In genomic region chr16:27314161-27314723, GRCh38 we compare ENCODE assay signal across 8 cellular contexts. TPM values are rescaled to one million over a fixed set of nuclear protein-coding genes. Genes with fewer than 3 reads are reported as not detected.
A peak's percentile ranks its signal among the peaks of the same experiment; 100 is the strongest.
DNase-seq lines count a peak whose midpoint lies in the region; ATAC-seq, FAIRE-seq and TF ChIP-seq lines count a peak whose summit lies in the region.

No MANE protein-coding gene starts in this region.

- H3K27ac ChIP-seq in K562 (ENCODE audit: extremely low read depth, low read depth, low read length) (no peak overlapping the region), small intestine (ENCODE audit: low read depth in 1 of 2, low read length in 1 of 2) (peak overlapping the region; percentile 76 to 99)

- in situ Hi-C loops in K562 (cut with MboI): no loop called here

- H3K9ac ChIP-seq in K562 (ENCODE audit: insufficient read depth in 1 of 2, low read depth in 2 of 2, low read length in 2 of 2): peak overlapping the region in 1 of 2 experiments; percentile 90; a peak in 2 of 4 replicates

- H3K79me2 ChIP-seq in K562 (ENCODE audit: control insufficient read depth, insufficient read depth, low read length): no peaks in the 10 kb centered on the region

- TF ChIP-seq CTCF in K562 (IDR thresholded peaks at IDR 0.05 in 2 of 3, conservative IDR thresholded peaks at IDR 0.05 in 1 of 3; ENCODE audit: insufficient read depth in 2 of 3, low read depth in 1 of 3, low read length in 3 of 3): no peak

- H3K36me3 ChIP-seq in K562 (ENCODE audit: control insufficient read depth, insufficient read depth, low read length): no peaks in the 10 kb centered on the region
- no peaks in the 10 kb centered on the region for H3K36me3 ChIP-seq in small intestine (ENCODE audit: control insufficient read depth in 2 of 2, insufficient read depth in 2 of 2, low read length in 2 of 2)

- DNase-seq in ELF-1 (ENCODE audit: low read depth, low spot score): peak; percentile 28
- DNase-seq in SW 1271 (lab: John Stamatoyannopoulos, UW): peak; percentile 51 to 52
- peak in 3 of 4 experiments; percentile 26 to 47 (median 37) for DNase-seq in K562 (ENCODE audit: extremely low read depth in 1 of 4, low spot score in 3 of 4)
- DNase-seq in small intestine: peak; percentile 64
- no peak for DNase-seq in GM19238 (ENCODE audit: insufficient read length, low spot score)

- H4K20me1 ChIP-seq in K562 (replicated peaks; ENCODE audit: control insufficient read depth, insufficient read depth, low read length): peaks cover 7% of the 10 kb centered on the region; the same call in 1 of the 2 replicates

- TF ChIP-seq POLR2A in K562 (conservative IDR thresholded peaks at IDR 0.05): no peak

- peak overlapping the region; percentile 82 for H2AFZ ChIP-seq in K562 (ENCODE audit: low read depth, low read length)

- H3K27me3 ChIP-seq in K562 (ENCODE audit: control insufficient read depth in 2 of 2, insufficient read depth in 2 of 2, low read length in 2 of 2): peaks cover 20 to 54% of the 10 kb centered on the region in 2 experiments; a peak in 4 of 5 replicates
- no peaks in the 10 kb centered on the region for H3K27me3 ChIP-seq in small intestine (ENCODE audit: control insufficient read depth in 2 of 2, insufficient read depth in 2 of 2, low read length in 2 of 2)

- no peak for TF ChIP-seq EP300 in K562 (IDR thresholded peaks at IDR 0.05; ENCODE audit: low read length)

- intact Hi-C loops in K562 (cut with micrococcal nuclease): no loop called here

- no peaks in the 10 kb centered on the region for H3K9me1 ChIP-seq in K562 (ENCODE audit: control insufficient read depth, insufficient read depth, low read length)

- FAIRE-seq in K562 (lab: Jason Lieb, UNC) (no peak), small intestine (lab: Jason Lieb, UNC) (no peak)

- BruUV-seq in K562 (replicated peaks; lab: Mats Ljungman, UMichigan): TSS peak; percentile 50

- H3K4me3 ChIP-seq in K562 (peak overlapping the region; percentile 50), iPS-18c (ENCODE audit: insufficient read depth, low read depth, low read length) (peak overlapping the region; percentile 81), small intestine (ENCODE audit: low read depth in 1 of 2, low read length in 2 of 2) (peak overlapping the region; percentile 85 to 96)

- peak; percentile 13 for ATAC-seq in HG02852 (IDR thresholded peaks at IDR 0.05; ENCODE audit: unreplicated experiment)
- ATAC-seq in K562: peak; percentile 21; the same call in 2 of the 3 replicates
- no peak for ATAC-seq in GM18858 (IDR thresholded peaks at IDR 0.05; ENCODE audit: unreplicated experiment)

- peak overlapping the region; percentile 57; the same call in 1 of the 2 replicates for H3K4me2 ChIP-seq in K562 (ENCODE audit: insufficient read depth, low read length)

- H3K9me3 ChIP-seq in K562 (replicated peaks; ENCODE audit: control insufficient read depth, insufficient read depth, low read depth, low read length) (no peaks in the 10 kb centered on the region), iPS-18c (ENCODE audit: control insufficient read depth, insufficient read depth, low read length) (no peaks in the 10 kb centered on the region), small intestine (ENCODE audit: control insufficient read depth, low read depth) (no peaks in the 10 kb centered on the region)

- H3K4me1 ChIP-seq in K562 (replicated peaks in 1 of 2; ENCODE audit: control insufficient read depth in 2 of 2, insufficient read depth in 2 of 2, low read length in 2 of 2): peaks cover 4 to 14% of the 10 kb centered on the region in 2 experiments; a peak in 4 of 5 replicates
- peaks cover 4 to 5% of the 10 kb centered on the region in 2 donors for H3K4me1 ChIP-seq in small intestine (ENCODE audit: control insufficient read depth in 2 of 2, insufficient read depth in 1 of 2, low read depth in 1 of 2, low read length in 1 of 2)

- CTCF ChIA-PET in K562 (lab: Yijun Ruan, JAX; ENCODE audit: low intra/inter-chr PET ratio): no interaction called here

- POLR2A ChIA-PET in K562 (lab: Yijun Ruan, JAX): no interaction called here

- no peak for TF ChIP-seq RAD21 in K562 (CRISPR knock-in tag; conservative IDR thresholded peaks at IDR 0.05 in 1 of 2, IDR thresholded peaks at IDR 0.05 in 1 of 2)

- 2% methylated on average over 24 of the region's 39 CpGs for WGBS in K562 (ENCODE audit: insufficient coverage, low coverage, missing lambda C conversion rate)
- WGBS in small intestine, 3 donors: 0 to 1% (median 1%) methylated on average over 35 to 39 of the region's 39 CpGs

RNA-seq across cellular contexts. Expression of gene IL4R, which starts 0.5 kb away (rescaled TPM):
- 7.2 and 21.7 TPM in 2 replicates for total RNA-seq in K562 (2011; cell fraction: chromatin; rRNA removed; ENCODE audit: low replicate concordance)
- total RNA-seq in K562 (2011; cell fraction: nucleolus; rRNA removed): 11.1 and 17.7 TPM in 2 replicates
- total RNA-seq in K562 (2011; cell fraction: nucleoplasm; rRNA removed): 10.4 and 11.7 TPM in 2 replicates
- total RNA-seq in K562 (2014; rRNA removed): 3.3 and 3.5 TPM in 2 replicates
- 1.9 and 2.4 TPM in 2 replicates for total RNA-seq in K562 (2014; rRNA removed; fragmentation: Illumina TruSeq; extraction: Trizol)
- total RNA-seq in K562 (2015; rRNA removed; fragmentation: Illumina TruSeq; extraction: Trizol): 3.3 and 3.8 TPM in 2 replicates
- total RNA-seq in K562 (2021): 5.2 and 5.5 TPM in 2 replicates
- 5.8 and 6.2 TPM in 2 replicates for polyA plus RNA-seq in K562 (2011; rRNA removed)
- polyA plus RNA-seq in K562 (2011; cell fraction: cytosol; rRNA removed): 6.4 and 8.7 TPM in 2 replicates
- 5.5 and 7.6 TPM in 2 replicates for polyA plus RNA-seq in K562 (2011; cell fraction: nucleus; rRNA removed)
- 4.9 and 5.9 TPM in 2 replicates for polyA plus RNA-seq in K562 (2012)
- polyA plus RNA-seq in K562 (2014; fragmentation: Illumina TruSeq; extraction: Trizol): 3.9 and 4.1 TPM in 2 replicates
- under 1 TPM; 0.17 to 0.38 TPM for polyA plus RNA-seq in K562 (2014; fragmentation: Nextera tagmentation; extraction: Ambion mirVana)
- polyA plus RNA-seq in K562 (2014; rRNA removed): 3.0 and 3.3 TPM in 2 replicates
- 5.1 and 6.8 TPM in 2 replicates for polyA minus RNA-seq in K562 (2011; rRNA and poly(A)+ RNA removed)
- 3.2 and 7.3 TPM in 2 replicates for polyA minus RNA-seq in K562 (2011; cell fraction: cytosol; rRNA and poly(A)+ RNA removed)
- polyA minus RNA-seq in K562 (2011; cell fraction: nucleus; rRNA and poly(A)+ RNA removed): 6.9 and 9.8 TPM in 2 replicates
- 10 to 100 TPM; 28.1 to 32.7 (median 28.6) TPM for polyA plus RNA-seq in small intestine

RNA-seq across cellular contexts. Expression of gene NSMCE1, which starts 45.7 kb away (rescaled TPM):
- 22.3 and 37.0 TPM in 2 replicates for total RNA-seq in K562 (2011; cell fraction: chromatin; rRNA removed; ENCODE audit: low replicate concordance)
- 23.3 and 23.8 TPM in 2 replicates for total RNA-seq in K562 (2011; cell fraction: nucleolus; rRNA removed)
- 19.3 and 24.7 TPM in 2 replicates for total RNA-seq in K562 (2011; cell fraction: nucleoplasm; rRNA removed)
- total RNA-seq in K562 (2014; rRNA removed): 61.5 and 69.8 TPM in 2 replicates
- total RNA-seq in K562 (2014; rRNA removed; fragmentation: Illumina TruSeq; extraction: Trizol): 50.6 and 57.1 TPM in 2 replicates
- 50.6 and 56.0 TPM in 2 replicates for total RNA-seq in K562 (2015; rRNA removed; fragmentation: Illumina TruSeq; extraction: Trizol)
- total RNA-seq in K562 (2021): 59.5 and 68.2 TPM in 2 replicates
- 48.6 and 52.1 TPM in 2 replicates for polyA plus RNA-seq in K562 (2011; rRNA removed)
- 38.3 and 39.1 TPM in 2 replicates for polyA plus RNA-seq in K562 (2011; cell fraction: cytosol; rRNA removed)
- polyA plus RNA-seq in K562 (2011; cell fraction: nucleus; rRNA removed): 18.3 and 19.4 TPM in 2 replicates
- polyA plus RNA-seq in K562 (2012): 99.9 and 101 TPM in 2 replicates
- 77.9 and 79.2 TPM in 2 replicates for polyA plus RNA-seq in K562 (2014; fragmentation: Illumina TruSeq; extraction: Trizol)
- 100 to 1,000 TPM; 154 to 163 TPM for polyA plus RNA-seq in K562 (2014; fragmentation: Nextera tagmentation; extraction: Ambion mirVana)
- 61.6 and 63.5 TPM in 2 replicates for polyA plus RNA-seq in K562 (2014; rRNA removed)
- polyA minus RNA-seq in K562 (2011; rRNA and poly(A)+ RNA removed): 39.9 and 49.7 TPM in 2 replicates
- 17.9 and 18.6 TPM in 2 replicates for polyA minus RNA-seq in K562 (2011; cell fraction: cytosol; rRNA and poly(A)+ RNA removed)
- polyA minus RNA-seq in K562 (2011; cell fraction: nucleus; rRNA and poly(A)+ RNA removed): 7.3 and 15.7 TPM in 2 replicates
- 10 to 100 TPM; 37.8 to 66.1 (median 42.7) TPM for polyA plus RNA-seq in small intestine
